Comparison of ENCODE assay signal across 35 cellular contexts in genomic region chr4:77293426-77293825, GRCh38.
"Had no signal": no experiment of that assay in that cellular context is flagged by ENCODE, and none has a peak within 500 bp of the region (broad histone marks: within the 10 kb centered on the region; RNA-seq: fewer than 3 reads in every experiment).

No MANE protein-coding gene starts in this region.

- H3K36me3 ChIP-seq: MG63 had no signal

- H3K4me2 ChIP-seq: KMS-11 had no signal

- DNase-seq: Karpas-422, Kasumi-1, KBM-7, KG1, MG63, MM.1S, MV-4-11, NCI-H1092, NCI-H1092 treated with DMSO at 0.1 percent for 48 hours, NCI-H1105, NCI-H1105 treated with DMSO at 0.1 percent for 48 hours, NCI-H1417, NCI-H1417 treated with DMSO at 0.1 percent for 48 hours, NCI-H1436, NCI-H1436 treated with DMSO at 0.1 percent for 48 hours, NCI-H146, NCI-H1694, NCI-H1694 treated with DMSO at 0.1 percent for 48 hours, NCI-H187, NCI-H187 treated with DMSO at 0.1 percent for 48 hours, NCI-H1930, NCI-H2029, NCI-H2029 treated with DMSO at 0.1 percent for 48 hours, NCI-H2081, NCI-H2081 treated with DMSO at 0.1 percent for 48 hours, NCI-H2107, NCI-H2171, NCI-H2171 treated with DMSO at 0.1 percent for 48 hours, NCI-H2227 treated with DMSO at 0.1 percent for 48 hours, NCI-H226, NCI-H345, NCI-H446, NCI-H446 treated with DMSO at 0.1 percent for 48 hours, NCI-H510A had no signal

- H3K27ac ChIP-seq: KMS-11 had no signal

- H3K27me3 ChIP-seq: MG63 had no signal

- H3K4me3 ChIP-seq: MG63 had no signal

- H3K9me3 ChIP-seq: MG63 had no signal

- H3K9ac ChIP-seq: KMS-11 had no signal
